ENCODE assay signal across 11 cellular contexts in genomic region chr6:166830185-166830890, GRCh38.
DNase-seq lines count a peak whose midpoint lies in the region; ATAC-seq and TF ChIP-seq lines count a peak whose summit lies in the region.
"Had no signal": no experiment of that assay in that cellular context is flagged by ENCODE, and none has a peak within 500 bp of the region (broad histone marks: within the 10 kb centered on the region; RNA-seq: fewer than 3 reads in every experiment).

No MANE protein-coding gene starts in this region.

- DNase-seq in activated T-helper 2 cell treated with anti-CD3 and anti-CD28 coated beads, Interferon-gamma antibody, Interleukin-2, Interleukin-4, amounts not matched to agents 10 μg/mL and 5 μg/mL and 100 μg/mL, durations not matched to agents 14 hours and 24 hours and 36 hours (ENCODE audit: low spot score) = no peak
- DNase-seq in DMS114 treated with DMSO at 0.1 percent for 48 hours (lab: John Stamatoyannopoulos, UW; ENCODE audit: unreplicated experiment) = no peak
- DNase-seq in coronary artery (ENCODE audit: low spot score) = no peak
- no peak for DNase-seq in sigmoid colon
- no peak for DNase-seq in superior temporal gyrus (ENCODE audit: extremely low spot score)
- DNase-seq: NCI-H2171 had no signal

- no peaks in the 10 kb centered on the region for H3K9me3 ChIP-seq in sigmoid colon

- no peak for TF ChIP-seq EP300 in sigmoid colon (IDR thresholded peaks at IDR 0.05)

- WGBS in sigmoid colon, 2 donors = 69 to 79% methylated on average over 8 of the region's 8 CpGs

- TF ChIP-seq POLR2A in GM18505 (IDR thresholded peaks at IDR 0.05; ENCODE audit: borderline replicate concordance, extremely low read depth, insufficient read depth, insufficient read length) (no peak), sigmoid colon (IDR thresholded peaks at IDR 0.05) (no peak)

- H3K36me3 ChIP-seq in sigmoid colon = no peaks in the 10 kb centered on the region

- intact Hi-C loops in activated T-helper 2 cell treated with anti-CD3 and anti-CD28 coated beads, Interferon-gamma antibody, Interleukin-2, Interleukin-4, amounts not matched to agents 10 μg/mL and 5 μg/mL and 100 μg/mL, durations not matched to agents 14 hours and 24 hours and 36 hours (cut with micrococcal nuclease) = loop anchor here (1.0 to 5.0 kb wide), 5 partner anchors 44 to 167 kb away; partner anchors contain the start of gene CEP43
- intact Hi-C loops in sigmoid colon (cut with DNase I) = no loop called here

- no peak overlapping the region for H3K4me3 Mint-ChIP-seq in activated T-helper 2 cell treated with anti-CD3 and anti-CD28 coated beads, Interferon-gamma antibody, Interleukin-2, Interleukin-4, amounts not matched to agents 10 μg/mL and 5 μg/mL and 100 μg/mL, durations not matched to agents 14 hours and 24 hours and 36 hours (ENCODE audit: low read depth)
- H3K4me3 Mint-ChIP-seq: nephron had no signal

- H3K27ac ChIP-seq in coronary artery (no peak overlapping the region), sigmoid colon (no peak overlapping the region)
- H3K27ac ChIP-seq: epithelial cell of prostate had no signal

- TF ChIP-seq CTCF in coronary artery (IDR thresholded peaks at IDR 0.05) (no peak), sigmoid colon (IDR thresholded peaks at IDR 0.05) (no peak)

- peaks cover 4% of the 10 kb centered on the region for H3K27me3 Mint-ChIP-seq in activated T-helper 2 cell treated with anti-CD3 and anti-CD28 coated beads, Interferon-gamma antibody, Interleukin-2, Interleukin-4, amounts not matched to agents 10 μg/mL and 5 μg/mL and 100 μg/mL, durations not matched to agents 14 hours and 24 hours and 36 hours (ENCODE audit: low read depth)

- peaks cover 15% of the 10 kb centered on the region for H3K36me3 Mint-ChIP-seq in activated T-helper 2 cell treated with anti-CD3 and anti-CD28 coated beads, Interferon-gamma antibody, Interleukin-2, Interleukin-4, amounts not matched to agents 10 μg/mL and 5 μg/mL and 100 μg/mL, durations not matched to agents 14 hours and 24 hours and 36 hours (ENCODE audit: low read depth)

- no peak overlapping the region for H3K4me3 ChIP-seq in coronary artery
- no peak overlapping the region for H3K4me3 ChIP-seq in sigmoid colon

- H3K4me1 Mint-ChIP-seq in activated T-helper 2 cell treated with anti-CD3 and anti-CD28 coated beads, Interferon-gamma antibody, Interleukin-2, Interleukin-4, amounts not matched to agents 10 μg/mL and 5 μg/mL and 100 μg/mL, durations not matched to agents 14 hours and 24 hours and 36 hours (ENCODE audit: low read depth) = peaks cover 20% of the 10 kb centered on the region
- H3K4me1 Mint-ChIP-seq: nephron had no signal

- peak; percentile 92 for ATAC-seq in GM18505 (IDR thresholded peaks at IDR 0.05; ENCODE audit: unreplicated experiment)
- ATAC-seq in GM19455 (IDR thresholded peaks at IDR 0.05; ENCODE audit: unreplicated experiment) = peak; percentile 94
- ATAC-seq in HG03135 (IDR thresholded peaks at IDR 0.05; ENCODE audit: unreplicated experiment) = peak; percentile 93

- no peaks in the 10 kb centered on the region for H3K27me3 ChIP-seq in sigmoid colon

- peak overlapping the region; percentile 76 for H3K27ac Mint-ChIP-seq in activated T-helper 2 cell treated with anti-CD3 and anti-CD28 coated beads, Interferon-gamma antibody, Interleukin-2, Interleukin-4, amounts not matched to agents 10 μg/mL and 5 μg/mL and 100 μg/mL, durations not matched to agents 14 hours and 24 hours and 36 hours
- H3K27ac Mint-ChIP-seq: nephron had no signal

- H3K4me1 ChIP-seq in sigmoid colon = peaks cover 0 to 14% (median 3%) of the 10 kb centered on the region in 4 donors

- peaks cover 24% of the 10 kb centered on the region for H3K9me3 Mint-ChIP-seq in activated T-helper 2 cell treated with anti-CD3 and anti-CD28 coated beads, Interferon-gamma antibody, Interleukin-2, Interleukin-4, amounts not matched to agents 10 μg/mL and 5 μg/mL and 100 μg/mL, durations not matched to agents 14 hours and 24 hours and 36 hours
- H3K9me3 Mint-ChIP-seq: nephron had no signal
